Comparison of ENCODE assay signal across 9 cellular contexts in genomic region chr17:77425791-77426641, GRCh38.
DNase-seq lines count a peak whose midpoint lies in the region; ATAC-seq and TF ChIP-seq lines count a peak whose summit lies in the region.
"Had no signal": no experiment of that assay in that cellular context is flagged by ENCODE, and none has a peak within 500 bp of the region (broad histone marks: within the 10 kb centered on the region; RNA-seq: fewer than 3 reads in every experiment).

No MANE protein-coding gene starts in this region.

- POLR2A ChIA-PET in CD8-positive, alpha-beta T cell (lab: Charles Lee) = interaction anchor here (0.7 to 9.5 kb wide), 18 partner anchors 8 to 101 kb away, joined by 3 to 82 read pairs (median 12); no protein-coding TSS in a partner anchor
- POLR2A ChIA-PET in PC-9 (lab: Charles Lee; ENCODE audit: unreplicated experiment) = interaction anchor here (0.6 kb wide), 1 partner anchor 137 kb away, joined by 4 read pairs; no protein-coding TSS in a partner anchor

- intact Hi-C loops in CD8-positive, alpha-beta T cell (cut with DNase I, micrococcal nuclease) = no loop called here
- intact Hi-C loops in PC-9 (cut with micrococcal nuclease; ENCODE audit: unreplicated experiment) = loop anchor here (2.0 to 5.0 kb wide), 2 partner anchors 51 to 93 kb away; no protein-coding TSS in a partner anchor

- DNase-seq in CD8-positive, alpha-beta T cell = peak in 4 of 7 experiments; percentile 62 to 84 (median 78)
- peak in 1 of 2 experiments; percentile 77 for DNase-seq in PC-9
- DNase-seq in cerebellar cortex (ENCODE audit: low spot score) = peak; percentile 86
- peak; percentile 80 for DNase-seq in mucosa of gallbladder (ENCODE audit: low spot score)
- no peak for DNase-seq in KG1 (lab: John Stamatoyannopoulos, UW)
- DNase-seq in NCI-H187 (lab: John Stamatoyannopoulos, UW) = no peak
- no peak for DNase-seq in amygdala (lab: John Stamatoyannopoulos, UW)
- DNase-seq in DMS153 treated with DMSO at 0.1 percent for 48 hours (lab: John Stamatoyannopoulos, UW; ENCODE audit: unreplicated experiment) = no peak

- no TSS peak for BruUV-seq in PC-9 (replicated peaks; lab: Mats Ljungman, UMichigan)

- no peaks in the 10 kb centered on the region for H3K27me3 Mint-ChIP-seq in CD8-positive, alpha-beta T cell (ENCODE audit: low read depth)

- H3K36me3 ChIP-seq in CD8-positive, alpha-beta T cell (ENCODE audit: insufficient read depth, low read length) = no peaks in the 10 kb centered on the region
- H3K36me3 ChIP-seq in PC-9 (ENCODE audit: low read depth) = no peaks in the 10 kb centered on the region

- no peak for TF ChIP-seq CTCF in CD8-positive, alpha-beta T cell (IDR thresholded peaks at IDR 0.05)
- no peak for TF ChIP-seq CTCF in PC-9 (conservative IDR thresholded peaks at IDR 0.05)

- peaks cover 78% of the 10 kb centered on the region for H3K4me1 Mint-ChIP-seq in CD8-positive, alpha-beta T cell (ENCODE audit: low read depth)

- peak overlapping the region; percentile 90 for H3K27ac Mint-ChIP-seq in CD8-positive, alpha-beta T cell

- CTCF ChIA-PET in CD8-positive, alpha-beta T cell (lab: Charles Lee) = interaction anchor here (1.0 to 13.5 kb wide), 11 partner anchors 9 to 94 kb away, joined by 3 to 175 read pairs (median 7); no protein-coding TSS in a partner anchor
- CTCF ChIA-PET in PC-9 (lab: Charles Lee) = no interaction called here

- no peaks in the 10 kb centered on the region; the same call in 1 of the 2 replicates for H3F3A ChIP-seq in PC-9 (ENCODE audit: insufficient read depth, low read depth)

- peak overlapping the region; percentile 28 for H3K4me3 ChIP-seq in CD8-positive, alpha-beta T cell (ENCODE audit: low read depth, low read length)
- H3K4me3 ChIP-seq in PC-9 = no peak overlapping the region
- H3K4me3 ChIP-seq: lung had no signal

- no peaks in the 10 kb centered on the region for H3K9me3 Mint-ChIP-seq in CD8-positive, alpha-beta T cell

- H3K79me2 ChIP-seq in PC-9 (ENCODE audit: low read depth) = peaks cover 20% of the 10 kb centered on the region

- peaks cover 77% of the 10 kb centered on the region for H3K4me1 ChIP-seq in CD8-positive, alpha-beta T cell (ENCODE audit: insufficient read depth, low read length)
- H3K4me1 ChIP-seq in PC-9 (replicated peaks; ENCODE audit: insufficient read depth) = peaks cover 24% of the 10 kb centered on the region

- no peaks in the 10 kb centered on the region for H3K27me3 ChIP-seq in CD8-positive, alpha-beta T cell (ENCODE audit: insufficient read depth, low read length)
- no peaks in the 10 kb centered on the region for H3K27me3 ChIP-seq in PC-9 (ENCODE audit: insufficient read depth, low read depth)

- H2AFZ ChIP-seq in PC-9 = no peak overlapping the region

- no peaks in the 10 kb centered on the region for H3K9me2 ChIP-seq in PC-9 (ENCODE audit: insufficient read depth)

- peaks cover 16% of the 10 kb centered on the region for H3K36me3 Mint-ChIP-seq in CD8-positive, alpha-beta T cell

- H4K20me1 ChIP-seq in PC-9 (ENCODE audit: insufficient read depth) = peaks cover 54% of the 10 kb centered on the region

- peak; percentile 77 for ATAC-seq in CD8-positive, alpha-beta T cell

- H3K4me3 Mint-ChIP-seq in CD8-positive, alpha-beta T cell = peak overlapping the region; percentile 51

- no peak overlapping the region for H3K27ac ChIP-seq in CD8-positive, alpha-beta T cell (ENCODE audit: low read depth, low read length)
- 0 out of 2 replicates have a peak overlapping the region, but pooled peaks have one; percentile 16 for H3K27ac ChIP-seq in PC-9

- H3K9me3 ChIP-seq in CD8-positive, alpha-beta T cell (ENCODE audit: low read length) = no peaks in the 10 kb centered on the region
- no peaks in the 10 kb centered on the region for H3K9me3 ChIP-seq in PC-9 (ENCODE audit: insufficient read depth, low read depth)

- H3K4me2 ChIP-seq in PC-9 = 0 out of 2 replicates have a peak overlapping the region, but pooled peaks have one; percentile 11

Comparison
In these comparisons a context has a peak if more than half of its experiments do, and no peak if none do; other contexts are left out.
1. DNase-seq: peak in CD8-positive, alpha-beta T cell (4 of 7), cerebellar cortex (single experiment) and mucosa of gallbladder (single experiment); none in KG1 (single experiment), NCI-H187 (0 of 2), amygdala (0 of 56) and DMS153 treated with DMSO at 0.1 percent for 48 hours (single experiment).